1 cellular context compared by ENCODE assay signal in the genomic region with DNA sequence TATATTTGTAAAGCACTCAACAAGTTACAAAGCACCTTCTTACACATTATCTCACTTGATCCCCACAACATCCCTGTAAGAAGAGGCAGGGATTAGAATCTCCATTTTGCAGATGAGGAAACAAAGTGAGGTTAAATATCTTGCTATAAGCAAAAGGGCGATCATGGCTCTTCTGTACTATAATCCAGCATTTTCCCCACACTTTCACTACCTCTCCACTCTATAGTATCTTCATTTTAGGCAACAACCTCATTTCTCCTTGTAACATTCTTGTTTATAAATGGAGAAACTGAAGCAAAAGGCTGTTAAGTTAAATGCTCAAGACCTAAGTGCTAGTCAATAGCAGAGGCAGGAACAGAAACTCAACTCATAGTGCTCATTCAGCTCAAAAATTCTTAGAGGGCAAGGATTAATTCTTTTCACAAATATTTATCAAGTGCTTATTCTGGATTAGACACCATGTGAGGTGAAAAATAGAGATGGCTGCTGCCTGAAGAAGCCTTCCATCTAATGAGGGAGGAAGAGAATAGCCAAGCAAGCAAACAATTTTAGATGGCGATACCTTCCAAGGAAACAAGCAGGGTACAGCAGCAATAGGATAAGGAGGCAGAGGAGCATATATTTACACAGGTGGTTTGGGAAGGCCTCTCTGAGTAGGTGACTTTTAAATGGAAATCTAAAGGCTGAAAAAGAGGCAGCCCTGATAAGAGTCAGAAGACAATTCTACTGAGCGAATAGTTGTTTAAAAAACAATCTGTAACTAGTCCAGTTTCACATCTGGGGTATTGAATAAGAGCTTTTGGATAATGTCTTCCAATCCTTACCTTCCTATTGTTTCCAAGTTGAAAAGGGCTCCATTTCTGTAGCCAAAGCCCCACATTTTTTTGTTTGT.
TF ChIP-seq lines count a peak whose summit lies in the region.

No MANE protein-coding gene starts in this region.

TF ChIP-seq in GM23338, 12 proteins besides CTCF, POLR2A, EP300 and RAD21 (continued from another document):
- TF ChIP-seq ZNF331 (CRISPR knock-in tag; IDR thresholded peaks at IDR 0.05; ENCODE audit: low read depth), result no peak
- TF ChIP-seq EZH2 (IDR thresholded peaks at IDR 0.05; ENCODE audit: low read depth, unreplicated experiment), result no peak
- TF ChIP-seq JUNB (IDR thresholded peaks at IDR 0.05; ENCODE audit: unreplicated experiment), result no peak
- TF ChIP-seq EZH2phosphoT487 (IDR thresholded peaks at IDR 0.05; ENCODE audit: unreplicated experiment), result no peak
- TF ChIP-seq, protein P1, sequence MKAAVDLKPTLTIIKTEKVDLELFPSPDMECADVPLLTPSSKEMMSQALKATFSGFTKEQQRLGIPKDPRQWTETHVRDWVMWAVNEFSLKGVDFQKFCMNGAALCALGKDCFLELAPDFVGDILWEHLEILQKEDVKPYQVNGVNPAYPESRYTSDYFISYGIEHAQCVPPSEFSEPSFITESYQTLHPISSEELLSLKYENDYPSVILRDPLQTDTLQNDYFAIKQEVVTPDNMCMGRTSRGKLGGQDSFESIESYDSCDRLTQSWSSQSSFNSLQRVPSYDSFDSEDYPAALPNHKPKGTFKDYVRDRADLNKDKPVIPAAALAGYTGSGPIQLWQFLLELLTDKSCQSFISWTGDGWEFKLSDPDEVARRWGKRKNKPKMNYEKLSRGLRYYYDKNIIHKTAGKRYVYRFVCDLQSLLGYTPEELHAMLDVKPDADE (IDR thresholded peaks at IDR 0.05), result no peak
- TF ChIP-seq, protein P2, sequence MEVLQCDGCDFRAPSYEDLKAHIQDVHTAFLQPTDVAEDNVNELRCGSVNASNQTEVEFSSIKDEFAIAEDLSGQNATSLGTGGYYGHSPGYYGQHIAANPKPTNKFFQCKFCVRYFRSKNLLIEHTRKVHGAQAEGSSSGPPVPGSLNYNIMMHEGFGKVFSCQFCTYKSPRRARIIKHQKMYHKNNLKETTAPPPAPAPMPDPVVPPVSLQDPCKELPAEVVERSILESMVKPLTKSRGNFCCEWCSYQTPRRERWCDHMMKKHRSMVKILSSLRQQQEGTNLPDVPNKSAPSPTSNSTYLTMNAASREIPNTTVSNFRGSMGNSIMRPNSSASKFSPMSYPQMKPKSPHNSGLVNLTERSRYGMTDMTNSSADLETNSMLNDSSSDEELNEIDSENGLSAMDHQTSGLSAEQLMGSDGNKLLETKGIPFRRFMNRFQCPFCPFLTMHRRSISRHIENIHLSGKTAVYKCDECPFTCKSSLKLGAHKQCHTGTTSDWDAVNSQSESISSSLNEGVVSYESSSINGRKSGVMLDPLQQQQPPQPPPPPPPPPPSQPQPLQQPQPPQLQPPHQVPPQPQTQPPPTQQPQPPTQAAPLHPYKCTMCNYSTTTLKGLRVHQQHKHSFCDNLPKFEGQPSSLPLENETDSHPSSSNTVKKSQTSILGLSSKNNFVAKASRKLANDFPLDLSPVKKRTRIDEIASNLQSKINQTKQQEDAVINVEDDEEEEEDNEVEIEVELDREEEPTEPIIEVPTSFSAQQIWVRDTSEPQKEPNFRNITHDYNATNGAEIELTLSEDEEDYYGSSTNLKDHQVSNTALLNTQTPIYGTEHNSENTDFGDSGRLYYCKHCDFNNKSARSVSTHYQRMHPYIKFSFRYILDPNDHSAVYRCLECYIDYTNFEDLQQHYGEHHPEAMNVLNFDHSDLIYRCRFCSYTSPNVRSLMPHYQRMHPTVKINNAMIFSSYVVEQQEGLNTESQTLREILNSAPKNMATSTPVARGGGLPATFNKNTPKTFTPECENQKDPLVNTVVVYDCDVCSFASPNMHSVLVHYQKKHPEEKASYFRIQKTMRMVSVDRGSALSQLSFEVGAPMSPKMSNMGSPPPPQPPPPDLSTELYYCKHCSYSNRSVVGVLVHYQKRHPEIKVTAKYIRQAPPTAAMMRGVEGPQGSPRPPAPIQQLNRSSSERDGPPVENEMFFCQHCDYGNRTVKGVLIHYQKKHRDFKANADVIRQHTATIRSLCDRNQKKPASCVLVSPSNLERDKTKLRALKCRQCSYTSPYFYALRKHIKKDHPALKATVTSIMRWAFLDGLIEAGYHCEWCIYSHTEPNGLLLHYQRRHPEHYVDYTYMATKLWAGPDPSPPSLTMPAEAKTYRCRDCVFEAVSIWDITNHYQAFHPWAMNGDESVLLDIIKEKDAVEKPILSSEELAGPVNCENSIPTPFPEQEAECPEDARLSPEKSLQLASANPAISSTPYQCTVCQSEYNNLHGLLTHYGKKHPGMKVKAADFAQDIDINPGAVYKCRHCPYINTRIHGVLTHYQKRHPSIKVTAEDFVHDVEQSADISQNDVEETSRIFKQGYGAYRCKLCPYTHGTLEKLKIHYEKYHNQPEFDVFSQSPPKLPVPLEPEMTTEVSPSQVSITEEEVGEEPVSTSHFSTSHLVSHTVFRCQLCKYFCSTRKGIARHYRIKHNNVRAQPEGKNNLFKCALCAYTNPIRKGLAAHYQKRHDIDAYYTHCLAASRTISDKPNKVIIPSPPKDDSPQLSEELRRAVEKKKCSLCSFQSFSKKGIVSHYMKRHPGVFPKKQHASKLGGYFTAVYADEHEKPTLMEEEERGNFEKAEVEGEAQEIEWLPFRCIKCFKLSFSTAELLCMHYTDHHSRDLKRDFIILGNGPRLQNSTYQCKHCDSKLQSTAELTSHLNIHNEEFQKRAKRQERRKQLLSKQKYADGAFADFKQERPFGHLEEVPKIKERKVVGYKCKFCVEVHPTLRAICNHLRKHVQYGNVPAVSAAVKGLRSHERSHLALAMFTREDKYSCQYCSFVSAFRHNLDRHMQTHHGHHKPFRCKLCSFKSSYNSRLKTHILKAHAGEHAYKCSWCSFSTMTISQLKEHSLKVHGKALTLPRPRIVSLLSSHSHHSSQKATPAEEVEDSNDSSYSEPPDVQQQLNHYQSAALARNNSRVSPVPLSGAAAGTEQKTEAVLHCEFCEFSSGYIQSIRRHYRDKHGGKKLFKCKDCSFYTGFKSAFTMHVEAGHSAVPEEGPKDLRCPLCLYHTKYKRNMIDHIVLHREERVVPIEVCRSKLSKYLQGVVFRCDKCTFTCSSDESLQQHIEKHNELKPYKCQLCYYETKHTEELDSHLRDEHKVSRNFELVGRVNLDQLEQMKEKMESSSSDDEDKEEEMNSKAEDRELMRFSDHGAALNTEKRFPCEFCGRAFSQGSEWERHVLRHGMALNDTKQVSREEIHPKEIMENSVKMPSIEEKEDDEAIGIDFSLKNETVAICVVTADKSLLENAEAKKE (CRISPR knock-in tag; IDR thresholded peaks at IDR 0.05), result no peak
- TF ChIP-seq POLR2AphosphoS5 (IDR thresholded peaks at IDR 0.05; ENCODE audit: low read depth), result no peak
- no peak for TF ChIP-seq STAT1 (IDR thresholded peaks at IDR 0.05; ENCODE audit: unreplicated experiment)
- TF ChIP-seq NANOG (IDR thresholded peaks at IDR 0.05; ENCODE audit: borderline replicate concordance), result no peak
